9 cellular contexts compared by ENCODE assay signal in genomic region chr11:107043242-107043991, GRCh38. TPM values are rescaled to one million over a fixed set of nuclear protein-coding genes. Genes with fewer than 3 reads are reported as not detected.
A peak's percentile ranks its signal among the peaks of the same experiment; 100 is the strongest.
DNase-seq lines count a peak whose midpoint lies in the region; ATAC-seq and TF ChIP-seq lines count a peak whose summit lies in the region.
"Had no signal": no experiment of that assay in that cellular context is flagged by ENCODE, and none has a peak within 500 bp of the region (broad histone marks: within the 10 kb centered on the region; RNA-seq: fewer than 3 reads in every experiment).

No MANE protein-coding gene starts in this region.

- H3K36me3 ChIP-seq in BJ (ENCODE audit: control insufficient read depth, insufficient read depth, low read length) (no peaks in the 10 kb centered on the region), hepatocyte (replicated peaks; ENCODE audit: insufficient read depth, low read depth) (no peaks in the 10 kb centered on the region)

- H3K4me3 ChIP-seq in BJ (ENCODE audit: low read depth, low read length) (no peak overlapping the region), hepatocyte (no peak overlapping the region)

- DNase-seq in BJ (ENCODE audit: low read depth) (peak; percentile 86), dedifferentiated amniotic fluid mesenchymal stem cell (ENCODE audit: extremely low spot score) (peak; percentile 93), NCI-H187 treated with DMSO at 0.1 percent for 48 hours (lab: John Stamatoyannopoulos, UW) (no peak), hepatocyte (ENCODE audit: low spot score) (no peak), NCI-H82 treated with DMSO at 0.1 percent for 48 hours (lab: John Stamatoyannopoulos, UW; ENCODE audit: unreplicated experiment) (no peak)

- H3K4me2 ChIP-seq in hepatocyte: no peak overlapping the region

- H3K9me3 ChIP-seq in hepatocyte (ENCODE audit: low read depth): no peaks in the 10 kb centered on the region

- ATAC-seq in GM21390 (IDR thresholded peaks at IDR 0.05; ENCODE audit: unreplicated experiment) (peak; percentile 70), HG03558 (IDR thresholded peaks at IDR 0.05; ENCODE audit: extremely low read depth, unreplicated experiment) (peak; percentile 84), GM19324 (IDR thresholded peaks at IDR 0.05; ENCODE audit: low FRiP score, unreplicated experiment) (no peak)

- no peak overlapping the region for H3K27ac ChIP-seq in hepatocyte
- H3K27ac ChIP-seq: parathyroid adenoma had no signal

- H3K4me1 ChIP-seq in hepatocyte (ENCODE audit: insufficient read depth): no peaks in the 10 kb centered on the region
- H3K4me1 ChIP-seq: parathyroid adenoma had no signal

- no peaks in the 10 kb centered on the region for H3K79me2 ChIP-seq in hepatocyte
- H3K79me2 ChIP-seq: parathyroid adenoma had no signal

- H3K27me3 ChIP-seq in BJ (ENCODE audit: control insufficient read depth, insufficient read depth, low read length) (0 out of 2 replicates have a peak, but pooled peaks cover 1% of the 10 kb centered on the region), hepatocyte (no peaks in the 10 kb centered on the region)

- H2AFZ ChIP-seq in hepatocyte: no peak overlapping the region
- H2AFZ ChIP-seq: parathyroid adenoma had no signal

- no peaks in the 10 kb centered on the region for H4K20me1 ChIP-seq in hepatocyte (ENCODE audit: insufficient read depth, poor library complexity, severe bottlenecking)

- POLR2A ChIA-PET in BJ (lab: Charles Lee): interaction anchor here (0.6 kb wide), 1 partner anchor 464 kb away, joined by 3 read pairs; no protein-coding TSS in a partner anchor

- 63% methylated on average over 4 of the region's 4 CpGs for WGBS in hepatocyte (ENCODE audit: low lambda C conversion rate, missing lambda C conversion rate)

- CTCF ChIA-PET in BJ (lab: Yijun Ruan, JAX): no interaction called here

- no peak for TF ChIP-seq CTCF in BJ (IDR thresholded peaks at IDR 0.05; ENCODE audit: insufficient read depth, low read depth, low read length)
- no peak for TF ChIP-seq CTCF in hepatocyte (IDR thresholded peaks at IDR 0.05; ENCODE audit: poor library complexity)

- H3K9me2 ChIP-seq in hepatocyte (replicated peaks; ENCODE audit: insufficient read depth): no peaks in the 10 kb centered on the region

RNA-seq across cellular contexts. Expression of gene GUCY1A2, which starts 25.1 kb away (rescaled TPM):
- polyA plus RNA-seq in BJ (2011; rRNA removed) (0.53 and 1.2 TPM in 2 replicates), hepatocyte (1.3 and 3.3 TPM in 2 replicates)
- polyA minus RNA-seq in BJ (2011; rRNA and poly(A)+ RNA removed): 3.4 and 3.7 TPM in 2 replicates
- total RNA-seq in hepatocyte: 8.4 and 9.1 TPM in 2 replicates

Comparison
In these comparisons a context has a peak if more than half of its experiments do, and no peak if none do; other contexts are left out.
1. DNase-seq: peak in BJ (single experiment) and dedifferentiated amniotic fluid mesenchymal stem cell (single experiment); none in NCI-H187 treated with DMSO at 0.1 percent for 48 hours (single experiment), hepatocyte (single experiment) and NCI-H82 treated with DMSO at 0.1 percent for 48 hours (single experiment).